9 cellular contexts compared by ENCODE assay signal in genomic region chr14:74954232-74954946, GRCh38. TPM values are rescaled to one million over a fixed set of nuclear protein-coding genes. Genes with fewer than 3 reads are reported as not detected.
DNase-seq lines count a peak whose midpoint lies in the region; ATAC-seq, FAIRE-seq and TF ChIP-seq lines count a peak whose summit lies in the region.
"Had no signal": no experiment of that assay in that cellular context is flagged by ENCODE, and none has a peak within 500 bp of the region (broad histone marks: within the 10 kb centered on the region; RNA-seq: fewer than 3 reads in every experiment).

No MANE protein-coding gene starts in this region.

- WGBS in esophagus, 2 donors = 41 to 43% methylated on average over 18 of the region's 18 CpGs

- H3K4me1 ChIP-seq in ES-I3 (ENCODE audit: insufficient read depth, low read length) = peaks cover 8% of the 10 kb centered on the region
- H3K4me1 ChIP-seq in esophagus (ENCODE audit: control insufficient read depth in 2 of 2, insufficient read depth in 2 of 2, low read length in 1 of 2) = peaks cover 4 to 21% of the 10 kb centered on the region in 2 donors

- no peak overlapping the region for H3K27ac ChIP-seq in esophagus (ENCODE audit: low read depth in 2 of 2, low read length in 1 of 2)

- peak overlapping the region; percentile 70; the same call in 1 of the 2 replicates for H3K9ac ChIP-seq in ES-I3 (ENCODE audit: low read depth, low read length)

- H3K27me3 ChIP-seq in esophagus (ENCODE audit: control insufficient read depth in 1 of 2, insufficient read depth in 2 of 2, low read length in 2 of 2) = no peaks in the 10 kb centered on the region

- peak; percentile 42 for DNase-seq in NCI-H524 treated with DMSO at 0.1 percent for 48 hours (lab: John Stamatoyannopoulos, UW)
- peak; percentile 65 for DNase-seq in retina
- no peak for DNase-seq in activated gamma-delta T cell (lab: John Stamatoyannopoulos, UW)
- DNase-seq in GM12892 (ENCODE audit: insufficient read length) = no peak
- no peak for DNase-seq in NOMO-1 (lab: John Stamatoyannopoulos, UW; ENCODE audit: unreplicated experiment in 2 of 2)
- DNase-seq: stimulated activated CD4-positive, alpha-beta T cell treated with anti-CD3 and anti-CD28 coated beads, Interleukin-1b, Interleukin-23, amount 100 ng/mL, for 48 hours had no signal

- TF ChIP-seq POLR2A in GM12892 (IDR thresholded peaks at IDR 0.05; ENCODE audit: low read depth, low read length) = no peak

- ATAC-seq in GM21786 (IDR thresholded peaks at IDR 0.05; ENCODE audit: unreplicated experiment) = no peak

- peak overlapping the region; percentile 49 to 51 for H3K4me3 ChIP-seq in esophagus (ENCODE audit: low read depth in 1 of 2, low read length in 2 of 2)

- H3K36me3 ChIP-seq in ES-I3 (ENCODE audit: insufficient read depth, low read length) (no peaks in the 10 kb centered on the region), esophagus (ENCODE audit: control insufficient read depth in 2 of 2, insufficient read depth in 2 of 2, low read length in 1 of 2) (no peaks in the 10 kb centered on the region)

- FAIRE-seq in GM12892 (lab: Jason Lieb, UNC) = no peak

- H3K9me3 ChIP-seq in ES-I3 (ENCODE audit: control insufficient read depth, insufficient read depth, low read length) (no peaks in the 10 kb centered on the region), esophagus (ENCODE audit: control insufficient read depth in 2 of 2, insufficient read depth in 1 of 2, low read depth in 1 of 2, low read length in 1 of 2) (no peaks in the 10 kb centered on the region)

RNA-seq across cellular contexts. Expression of gene PGF, which starts 1.0 kb away (rescaled TPM):
- 1 to 10 TPM; 2.4 to 2.5 TPM for polyA plus RNA-seq in esophagus
- 2.2 TPM for polyA plus RNA-seq in GM12892 (2012; ENCODE audit: missing spikeins)

RNA-seq across cellular contexts. Expression of gene RPS6KL1, which starts 31.3 kb away (rescaled TPM):
- polyA plus RNA-seq in esophagus = 1 to 10 TPM; 2.8 to 3.0 TPM
- 2.1 TPM for polyA plus RNA-seq in GM12892 (2012; ENCODE audit: missing spikeins)

RNA-seq across cellular contexts. Expression of gene EIF2B2, which starts 48.3 kb away (rescaled TPM):
- polyA plus RNA-seq in esophagus = 10 to 100 TPM; 13.3 to 42.9 TPM
- 31.2 TPM for polyA plus RNA-seq in GM12892 (2012; ENCODE audit: missing spikeins)

Comparison
In these comparisons a context has a peak if more than half of its experiments do, and no peak if none do; other contexts are left out.
1. DNase-seq: peak in NCI-H524 treated with DMSO at 0.1 percent for 48 hours (single experiment) and retina (single experiment); none in activated gamma-delta T cell (single experiment), GM12892 (single experiment) and NOMO-1 (0 of 2).